31 cellular contexts compared by ENCODE assay signal in the genomic region with DNA sequence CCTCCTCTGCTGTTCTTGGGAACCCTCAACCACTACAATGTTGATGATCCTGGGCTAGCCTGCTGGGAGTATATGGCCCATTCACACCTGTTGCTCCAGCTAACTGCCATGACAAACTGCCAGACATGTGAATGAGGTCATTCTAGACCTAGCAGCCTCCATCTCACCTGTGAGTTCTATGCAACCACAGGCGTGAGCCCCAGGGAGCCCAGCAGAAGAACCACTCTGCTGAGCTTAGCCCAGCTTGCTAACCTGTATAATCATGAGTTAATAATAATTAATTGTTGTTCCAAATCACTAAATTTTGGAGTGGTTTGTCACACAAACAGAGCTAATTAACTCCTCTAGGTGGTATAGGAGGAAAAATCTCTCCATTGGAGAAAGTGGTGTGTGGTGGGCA. TPM values are rescaled to one million over a fixed set of nuclear protein-coding genes. Genes with fewer than 3 reads are reported as not detected.
"Had no signal": no experiment of that assay in that cellular context is flagged by ENCODE, and none has a peak within 500 bp of the region (broad histone marks: within the 10 kb centered on the region; RNA-seq: fewer than 3 reads in every experiment).

No MANE protein-coding gene starts in this region.

- H3K4me1 Mint-ChIP-seq: stimulated activated effector memory CD8-positive, alpha-beta T cell treated with anti-CD3 and anti-CD28 coated beads, Interleukin-12 subunit alpha, Interleukin-12 subunit beta, amount 100 ng/mL, for 72 hours; stimulated activated memory B cell treated with anti-CD40 and anti-IgM and Interleukin-4, amounts not matched to agents 10 μg/mL and 1 μg/mL and 100 μg/mL, for 72 hours; stimulated activated naive B cell treated with anti-CD40 and anti-IgM and Interleukin-4, amounts not matched to agents 10 μg/mL and 1 μg/mL and 100 μg/mL, for 72 hours; stimulated activated naive CD8-positive, alpha-beta T cell treated with anti-CD3 and anti-CD28 coated beads, Interleukin-15, amount 100 ng/mL, for 72 hours had no signal

- H3K27me3 Mint-ChIP-seq: stimulated activated naive B cell treated with anti-CD40 and anti-IgM and Interleukin-4, amounts not matched to agents 10 μg/mL and 1 μg/mL and 100 μg/mL, for 72 hours had no signal

- DNase-seq: stimulated activated CD4-positive, alpha-beta T cell treated with anti-CD3 and anti-CD28 coated beads, Interleukin-2, amount 100 ng/mL, for 48 hours; stimulated activated CD4-positive, alpha-beta T cell treated with anti-CD3 and anti-CD28 coated beads, Interleukin-4, amount 100 ng/mL, for 1 hour; stimulated activated CD4-positive, alpha-beta T cell treated with anti-CD3 and anti-CD28 coated beads, Interleukin-4, amount 100 ng/mL, for 24 hours; stimulated activated CD4-positive, alpha-beta T cell treated with anti-CD3 and anti-CD28 coated beads, Interleukin-4, amount 100 ng/mL, for 4 hours; stimulated activated CD8-positive, alpha-beta memory T cell treated with anti-CD3 and anti-CD28 coated beads, Interleukin-4, amount 100 ng/mL, for 48 hours; stimulated activated naive B cell treated with anti-CD40 and anti-IgM and Interleukin-4, amounts not matched to agents 10 μg/mL and 1 μg/mL and 100 μg/mL, for 72 hours; stimulated activated naive CD4-positive, alpha-beta T cell; stimulated activated naive CD4-positive, alpha-beta T cell treated with Interleukin-2 at 50 U/mL for 16 hours; stimulated activated naive CD8-positive, alpha-beta T cell treated with anti-CD3 and anti-CD28 coated beads, Interleukin-15, amount 100 ng/mL, for 72 hours; stimulated activated naive CD8-positive, alpha-beta T cell treated with anti-CD3 and anti-CD28 coated beads, Interleukin-15, Interleukin-2, amounts not matched to agents 100 U/mL and 50 U/mL, for 24 hours; stomach; substantia nigra; testis; thyroid gland; tibial artery; transverse colon; trophoblast cell; upper lobe of left lung; upper lobe of right lung; uterus had no signal

- H3K36me3 Mint-ChIP-seq: stimulated activated effector memory CD8-positive, alpha-beta T cell treated with anti-CD3 and anti-CD28 coated beads, Interleukin-12 subunit alpha, Interleukin-12 subunit beta, amount 100 ng/mL, for 72 hours; stimulated activated memory B cell treated with anti-CD40 and anti-IgM and Interleukin-4, amounts not matched to agents 10 μg/mL and 1 μg/mL and 100 μg/mL, for 72 hours; stimulated activated naive B cell treated with anti-CD40 and anti-IgM and Interleukin-4, amounts not matched to agents 10 μg/mL and 1 μg/mL and 100 μg/mL, for 72 hours; type B pancreatic cell had no signal

- ATAC-seq: stimulated activated effector memory CD8-positive, alpha-beta T cell treated with anti-CD3 and anti-CD28 coated beads, Interleukin-12 subunit alpha, Interleukin-12 subunit beta, amount 100 ng/mL, for 72 hours; stimulated activated memory B cell treated with anti-CD40 and anti-IgM and Interleukin-4, amounts not matched to agents 10 μg/mL and 1 μg/mL and 100 μg/mL, for 72 hours; stimulated activated naive B cell treated with anti-CD40 and anti-IgM and Interleukin-4, amounts not matched to agents 10 μg/mL and 1 μg/mL and 100 μg/mL, for 72 hours; stimulated activated naive CD8-positive, alpha-beta T cell treated with anti-CD3 and anti-CD28 coated beads, Interleukin-15, amount 100 ng/mL, for 72 hours; stimulated activated naive CD8-positive, alpha-beta T cell treated with anti-CD3 and anti-CD28 coated beads, Interleukin-15, Interleukin-2, amounts not matched to agents 100 U/mL and 50 U/mL, for 24 hours; upper lobe of right lung had no signal

- H3K9me3 Mint-ChIP-seq: type B pancreatic cell had no signal

- H3K4me3 Mint-ChIP-seq: stimulated activated effector memory CD8-positive, alpha-beta T cell treated with anti-CD3 and anti-CD28 coated beads, Interleukin-12 subunit alpha, Interleukin-12 subunit beta, amount 100 ng/mL, for 72 hours; stimulated activated memory B cell treated with anti-CD40 and anti-IgM and Interleukin-4, amounts not matched to agents 10 μg/mL and 1 μg/mL and 100 μg/mL, for 72 hours; stimulated activated naive B cell treated with anti-CD40 and anti-IgM and Interleukin-4, amounts not matched to agents 10 μg/mL and 1 μg/mL and 100 μg/mL, for 72 hours; stimulated activated naive CD8-positive, alpha-beta T cell treated with anti-CD3 and anti-CD28 coated beads, Interleukin-15, amount 100 ng/mL, for 72 hours; stimulated activated naive CD8-positive, alpha-beta T cell treated with anti-CD3 and anti-CD28 coated beads, Interleukin-15, Interleukin-2, amounts not matched to agents 100 ng/mL and 50 ng/mL, for 24 hours; type B pancreatic cell had no signal

- H3K4me3 ChIP-seq: stomach, suprapubic skin, testis, thoracic aorta, thyroid gland, tibial artery, tibial nerve, transverse colon, upper lobe of left lung, upper lobe of right lung, uterus, vagina had no signal

- H3K27ac ChIP-seq: stomach, suprapubic skin, testis, thoracic aorta, thyroid gland, tibial artery, tibial nerve, transverse colon, upper lobe of left lung, upper lobe of right lung, uterus, vagina had no signal

- H3K27me3 ChIP-seq: suprapubic skin, testis, thyroid gland, tibial nerve, transverse colon, upper lobe of left lung, upper lobe of right lung, uterus, vagina had no signal

- FAIRE-seq: urothelium cell line had no signal

- H3K36me3 ChIP-seq: stomach, suprapubic skin, thoracic aorta, thyroid gland, tibial artery, tibial nerve, transverse colon, upper lobe of left lung, upper lobe of right lung, uterus, vagina had no signal

- H3K9me3 ChIP-seq: suprapubic skin, testis, thyroid gland, transverse colon, upper lobe of right lung, uterus, vagina had no signal

- H3K27ac Mint-ChIP-seq: stimulated activated effector memory CD8-positive, alpha-beta T cell treated with anti-CD3 and anti-CD28 coated beads, Interleukin-12 subunit alpha, Interleukin-12 subunit beta, amount 100 ng/mL, for 72 hours; stimulated activated memory B cell treated with anti-CD40 and anti-IgM and Interleukin-4, amounts not matched to agents 10 μg/mL and 1 μg/mL and 100 μg/mL, for 72 hours; stimulated activated naive B cell treated with anti-CD40 and anti-IgM and Interleukin-4, amounts not matched to agents 10 μg/mL and 1 μg/mL and 100 μg/mL, for 72 hours; stimulated activated naive CD8-positive, alpha-beta T cell treated with anti-CD3 and anti-CD28 coated beads, Interleukin-15, amount 100 ng/mL, for 72 hours; stimulated activated naive CD8-positive, alpha-beta T cell treated with anti-CD3 and anti-CD28 coated beads, Interleukin-15, Interleukin-2, amounts not matched to agents 100 ng/mL and 50 ng/mL, for 24 hours; type B pancreatic cell had no signal

- H3K4me1 ChIP-seq: stomach, suprapubic skin, testis, thyroid gland, tibial artery, tibial nerve, transverse colon, upper lobe of left lung, upper lobe of right lung, uterus, vagina had no signal

RNA-seq across cellular contexts. Expression of a gene that starts 24.7 kb away (rescaled TPM):
- total RNA-seq: subcutaneous adipose tissue, suprapubic skin, thoracic aorta, tibial nerve, ureter had no signal
